ENCODE assay signal across 8 cellular contexts in genomic region chr21:26686278-26686677, GRCh38.
DNase-seq lines count a peak whose midpoint lies in the region; ATAC-seq and TF ChIP-seq lines count a peak whose summit lies in the region.

No MANE protein-coding gene starts in this region.

- peak overlapping the region; percentile 64 for H2AFZ ChIP-seq in DND-41 (ENCODE audit: low read depth, low read length)
- H2AFZ ChIP-seq in GM23248 = no peak overlapping the region

- H3F3A ChIP-seq in GM23248 (ENCODE audit: insufficient read depth) = no peaks in the 10 kb centered on the region

- no peak for TF ChIP-seq CTCF in DND-41 (IDR thresholded peaks at IDR 0.05; ENCODE audit: borderline replicate concordance, extremely low read depth, low read length, poor library complexity, severe bottlenecking)

- DNase-seq in DND-41 = peak; percentile 56
- peak; percentile 37 for DNase-seq in GM23248
- peak; percentile 26 for DNase-seq in NCI-H460 (ENCODE audit: extremely low read depth, low read depth)
- DNase-seq in cerebellar cortex (ENCODE audit: low spot score) = peak; percentile 4
- no peak for DNase-seq in NCI-H1436 (lab: John Stamatoyannopoulos, UW)

- H3K4me3 ChIP-seq in DND-41 (ENCODE audit: low read depth in 1 of 2, low read length in 2 of 2) = no peak overlapping the region; a peak in 1 of 4 replicates
- H3K4me3 ChIP-seq in GM23248 = no peak overlapping the region

- ATAC-seq in DND-41 (ENCODE audit: insufficient read depth, low read depth) (peak; percentile 96), HG03108 (IDR thresholded peaks at IDR 0.05; ENCODE audit: unreplicated experiment) (no peak), HG02973 (IDR thresholded peaks at IDR 0.05; ENCODE audit: unreplicated experiment) (no peak), HG03045 (IDR thresholded peaks at IDR 0.05; ENCODE audit: unreplicated experiment) (no peak)

- H3K4me1 ChIP-seq in DND-41 (ENCODE audit: insufficient read depth, low read length) = peaks cover 10% of the 10 kb centered on the region
- H3K4me1 ChIP-seq in GM23248 (ENCODE audit: insufficient read depth) = no peaks in the 10 kb centered on the region

- no peaks in the 10 kb centered on the region for H3K27me3 ChIP-seq in DND-41 (ENCODE audit: insufficient read depth, low read length, poor library complexity)
- H3K27me3 ChIP-seq in GM23248 (replicated peaks; ENCODE audit: insufficient read depth) = no peaks in the 10 kb centered on the region

- H4K20me1 ChIP-seq in DND-41 (ENCODE audit: insufficient read depth, low read length) (no peaks in the 10 kb centered on the region), GM23248 (ENCODE audit: insufficient read depth) (no peaks in the 10 kb centered on the region)

- no peaks in the 10 kb centered on the region for H3K36me3 ChIP-seq in DND-41 (ENCODE audit: insufficient read depth, low read length)
- H3K36me3 ChIP-seq in GM23248 (ENCODE audit: low read depth) = no peaks in the 10 kb centered on the region

- WGBS in GM23248 (ENCODE audit: low coverage in 1 of 2, low lambda C conversion rate in 2 of 2, missing lambda C conversion rate in 2 of 2), 2 experiments = 46 to 47% methylated on average over 3 of the region's 3 CpGs

- H3K9me3 ChIP-seq in DND-41 (ENCODE audit: insufficient read depth, low read length, severe bottlenecking) = peaks cover 7% of the 10 kb centered on the region
- H3K9me3 ChIP-seq in GM23248 (ENCODE audit: low read depth) = no peaks in the 10 kb centered on the region

- in situ Hi-C loops in GM23248 (cut with MboI) = no loop called here

- 0 out of 2 replicates have a peak overlapping the region, but pooled peaks have one; percentile 35 for H3K27ac ChIP-seq in DND-41 (ENCODE audit: low read length)
- no peak overlapping the region for H3K27ac ChIP-seq in GM23248

- H3K4me2 ChIP-seq in DND-41 (ENCODE audit: insufficient read depth, low read length) (peak overlapping the region; percentile 26), GM23248 (ENCODE audit: unreplicated experiment) (no peak overlapping the region)

- no peaks in the 10 kb centered on the region for H3K79me2 ChIP-seq in DND-41 (ENCODE audit: insufficient read depth, low read length)
- no peaks in the 10 kb centered on the region for H3K79me2 ChIP-seq in GM23248 (ENCODE audit: insufficient read depth)

- H3K9me2 ChIP-seq in GM23248 (ENCODE audit: insufficient read depth) = no peaks in the 10 kb centered on the region

- H3K9ac ChIP-seq in DND-41 (ENCODE audit: low read depth, low read length) (no peak overlapping the region), GM23248 (no peak overlapping the region)
